In the genomic region with DNA sequence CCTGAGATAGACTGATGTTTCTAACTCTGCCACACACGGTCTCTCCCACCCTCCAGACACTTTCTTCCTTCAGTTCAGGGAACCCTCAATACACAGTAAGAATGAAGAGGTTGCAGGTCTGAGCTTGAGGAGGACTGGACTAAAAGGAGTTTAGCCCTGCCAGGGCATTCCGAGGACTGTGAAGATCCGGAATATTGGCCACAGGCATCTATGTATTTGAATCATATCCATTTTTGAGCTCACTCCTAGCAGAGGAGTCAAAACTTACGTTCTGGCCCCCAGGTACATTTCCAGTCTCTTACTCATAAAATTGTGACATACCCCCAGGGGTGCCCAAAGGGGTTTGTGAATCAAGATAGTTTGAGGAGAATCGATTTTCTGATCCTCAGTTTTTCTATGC, we compare ENCODE assay signal across 1 cellular context.
TF ChIP-seq lines count a peak whose summit lies in the region.

No MANE protein-coding gene starts in this region.

TF ChIP-seq in A549, 52 proteins besides CTCF, POLR2A, EP300 and RAD21 (continued from another document):
- TF ChIP-seq PHF8 (IDR thresholded peaks at IDR 0.05; ENCODE audit: borderline replicate concordance, low read depth) (no peak), ELK1 (IDR thresholded peaks at IDR 0.05; ENCODE audit: low read depth, low read length) (no peak), HDAC2 (IDR thresholded peaks at IDR 0.05) (no peak)
